Comparison of ENCODE assay signal across 9 cellular contexts in genomic region chr1:27571439-27572018, GRCh38. TPM values are rescaled to one million over a fixed set of nuclear protein-coding genes. Genes with fewer than 3 reads are reported as not detected.
DNase-seq lines count a peak whose midpoint lies in the region; ATAC-seq and TF ChIP-seq lines count a peak whose summit lies in the region.
"Had no signal": no experiment of that assay in that cellular context is flagged by ENCODE, and none has a peak within 500 bp of the region (broad histone marks: within the 10 kb centered on the region; RNA-seq: fewer than 3 reads in every experiment).

No MANE protein-coding gene starts in this region.

- H3K4me1 ChIP-seq in HUES48 (ENCODE audit: control insufficient read depth, insufficient read depth, low read length) = peaks cover 80% of the 10 kb centered on the region
- peaks cover 94% of the 10 kb centered on the region for H3K4me1 ChIP-seq in body of pancreas

- no peaks in the 10 kb centered on the region for H3K9me3 ChIP-seq in HUES48 (ENCODE audit: control insufficient read depth, insufficient read depth, low read length)
- no peaks in the 10 kb centered on the region for H3K9me3 ChIP-seq in body of pancreas

- no peaks in the 10 kb centered on the region for H3K36me3 ChIP-seq in HUES48 (ENCODE audit: control insufficient read depth, insufficient read depth, low read length)
- H3K36me3 ChIP-seq in body of pancreas (replicated peaks in 1 of 2; ENCODE audit: insufficient read depth in 1 of 2, low read depth in 2 of 2) = no peaks in the 10 kb centered on the region

- H3K27ac ChIP-seq in HUES48 (ENCODE audit: low read depth, low read length) (peak overlapping the region; percentile 88), body of pancreas (peak overlapping the region; percentile 90 to 98 (median 96)), layer of hippocampus (ENCODE audit: low read depth, low read length) (peak overlapping the region; percentile 78), skin epidermis (peak overlapping the region in 14 of 21 experiments; percentile 23 to 88 (median 66))

- TF ChIP-seq CTCF in body of pancreas (IDR thresholded peaks at IDR 0.05) = no peak

- no peak for TF ChIP-seq POLR2A in body of pancreas (IDR thresholded peaks at IDR 0.05)

- no peaks in the 10 kb centered on the region for H3K27me3 ChIP-seq in HUES48 (ENCODE audit: control insufficient read depth, insufficient read depth, low read length)
- H3K27me3 ChIP-seq in body of pancreas = no peaks in the 10 kb centered on the region
- H3K27me3 ChIP-seq in layer of hippocampus (ENCODE audit: control insufficient read depth, insufficient read depth, low read length) = no peaks in the 10 kb centered on the region

- no peak overlapping the region for H3K9ac ChIP-seq in HUES48 (ENCODE audit: low read depth, low read length)

- H3K4me3 ChIP-seq in HUES48 (ENCODE audit: low read depth, low read length) (peak overlapping the region; percentile 23; the same call in 1 of the 2 replicates), body of pancreas (no peak overlapping the region), skin epidermis (no peak overlapping the region)

- intact Hi-C loops in body of pancreas (cut with DNase I) = no loop called here

- DNase-seq in body of pancreas = peak; percentile 55 to 85 (median 78)
- DNase-seq in CD1c-positive myeloid dendritic cell (ENCODE audit: extremely low spot score) = no peak
- no peak for DNase-seq in activated CD4-positive, alpha-beta T cell treated with anti-CD3 and anti-CD28 coated beads, Interleukin-2, amount 50 U/mL, for 4 hours
- DNase-seq: activated CD8-positive, alpha-beta T cell treated with anti-CD3 and anti-CD28 coated beads for 36 hours had no signal

- no peak for ATAC-seq in body of pancreas
- ATAC-seq in HG03439 (IDR thresholded peaks at IDR 0.05; ENCODE audit: unreplicated experiment) = no peak
- no peak for ATAC-seq in HG03045 (IDR thresholded peaks at IDR 0.05; ENCODE audit: unreplicated experiment)
- ATAC-seq: activated CD8-positive, alpha-beta T cell treated with anti-CD3 and anti-CD28 coated beads for 36 hours had no signal

- 11 to 18% methylated on average over 2 to 17 of the region's 18 CpGs for WGBS in body of pancreas, 2 donors

RNA-seq across cellular contexts. Expression of gene AHDC1, which starts 32.4 kb away (rescaled TPM):
- total RNA-seq in body of pancreas = 10 to 100 TPM; 13.5 to 14.2 TPM

Comparison
In these comparisons a context has a peak if more than half of its experiments do, and no peak if none do; other contexts are left out.
1. DNase-seq: peak in body of pancreas (4 of 4); none in CD1c-positive myeloid dendritic cell (single experiment) and activated CD4-positive, alpha-beta T cell treated with anti-CD3 and anti-CD28 coated beads, Interleukin-2, amount 50 U/mL, for 4 hours (0 of 2).
2. Peak in every context shown above with its lines, with median percentiles within 50 percentile points of each other: H3K27ac ChIP-seq.